ENCODE assay signal across 18 cellular contexts in the genomic region with DNA sequence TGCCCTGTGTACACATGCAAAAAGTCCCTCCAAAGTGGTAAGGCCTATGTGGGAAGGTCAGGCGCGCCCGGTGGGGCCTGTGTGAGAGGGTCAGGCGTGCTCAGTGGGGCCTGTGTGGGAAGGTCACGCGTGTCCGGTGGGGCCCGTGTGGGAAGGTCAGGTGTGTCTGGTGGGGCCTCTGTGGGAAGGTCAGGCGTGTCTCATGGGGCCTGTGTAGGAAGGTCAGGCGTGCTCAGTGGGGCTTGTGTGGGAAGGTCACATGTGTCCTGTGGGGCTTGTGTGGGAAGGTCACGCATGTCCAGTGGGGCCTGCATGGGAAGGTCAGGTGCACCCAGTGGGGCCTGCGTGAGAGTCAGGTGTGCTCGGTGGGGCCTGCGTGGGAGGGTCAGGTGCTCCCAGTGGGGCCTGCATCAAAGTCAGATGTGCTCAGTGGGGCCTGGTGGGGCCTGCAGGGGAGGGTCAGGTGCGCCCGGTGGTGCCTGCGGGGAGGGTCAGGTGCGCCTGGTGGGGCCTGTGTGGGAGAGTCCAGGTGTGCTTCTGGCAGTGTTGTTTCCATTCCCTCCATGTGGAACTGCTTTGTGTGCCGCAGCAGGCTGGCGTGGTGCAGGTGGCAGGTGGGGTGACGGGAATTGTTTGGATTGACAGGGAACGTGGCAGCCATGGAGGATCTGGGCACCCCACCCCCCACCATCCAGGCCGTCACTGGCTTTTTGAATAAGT. TPM values are rescaled to one million over a fixed set of nuclear protein-coding genes. Genes with fewer than 3 reads are reported as not detected.
DNase-seq lines count a peak whose midpoint lies in the region; ATAC-seq and TF ChIP-seq lines count a peak whose summit lies in the region.
"Had no signal": no experiment of that assay in that cellular context is flagged by ENCODE, and none has a peak within 500 bp of the region (broad histone marks: within the 10 kb centered on the region; RNA-seq: fewer than 3 reads in every experiment).

No MANE protein-coding gene starts in this region.

- ATAC-seq in stimulated activated effector memory CD8-positive, alpha-beta T cell treated with anti-CD3 and anti-CD28 coated beads, Interleukin-12 subunit alpha, Interleukin-12 subunit beta, amount 100 ng/mL, for 72 hours, result peak; percentile 28

- no peaks in the 10 kb centered on the region for H3K27me3 Mint-ChIP-seq in IgD-negative memory B cell

- H2AFZ ChIP-seq in mesenchymal stem cell (ENCODE audit: low read depth, low read length), result no peak overlapping the region

- no peak overlapping the region for H3K27ac ChIP-seq in mesenchymal stem cell (ENCODE audit: low read length, poor library complexity, severe bottlenecking)
- H3K27ac ChIP-seq: 22Rv1, RWPE1, SJSA1 had no signal

- no peak overlapping the region for H2AK5ac ChIP-seq in mesenchymal stem cell (ENCODE audit: low read length, severe bottlenecking)

- no peaks in the 10 kb centered on the region for H3K9me3 ChIP-seq in mesenchymal stem cell (ENCODE audit: control insufficient read depth, low read length)
- H3K9me3 ChIP-seq: SJSA1 had no signal

- H4K91ac ChIP-seq in mesenchymal stem cell (ENCODE audit: low read length), result no peak overlapping the region

- WGBS in mesenchymal stem cell, result 96% methylated on average over 23 of the region's 23 CpGs

- no peak overlapping the region for H3K9ac ChIP-seq in mesenchymal stem cell (ENCODE audit: low read length)

- no peaks in the 10 kb centered on the region for H3K9me3 Mint-ChIP-seq in IgD-negative memory B cell
- no peaks in the 10 kb centered on the region for H3K9me3 Mint-ChIP-seq in stimulated activated effector memory CD8-positive, alpha-beta T cell treated with anti-CD3 and anti-CD28 coated beads, Interleukin-12 subunit alpha, Interleukin-12 subunit beta, amount 100 ng/mL, for 72 hours

- DNase-seq in NCI-H1417 (lab: John Stamatoyannopoulos, UW) (peak in 2 of 3 experiments; percentile 22 to 57), NCI-H1417 treated with DMSO at 0.1 percent for 48 hours (lab: John Stamatoyannopoulos, UW) (no peak), mesenchymal stem cell (no peak), GM13976 (ENCODE audit: low spot score) (no peak), AG20443 (ENCODE audit: low spot score) (no peak), medulla oblongata (ENCODE audit: extremely low spot score) (no peak)
- no peak for DNase-seq in stimulated activated effector memory CD8-positive, alpha-beta T cell treated with anti-CD3 and anti-CD28 coated beads, Interleukin-12 subunit alpha, Interleukin-12 subunit beta, amount 100 ng/mL, for 72 hours (ENCODE audit: low spot score in 2 of 2)
- DNase-seq: DMS53, GOT3, KBM-7, NCI-H1092, NCI-H2029, NCI-H524 treated with DMSO at 0.1 percent for 48 hours had no signal

- H3K4ac ChIP-seq in mesenchymal stem cell (ENCODE audit: low read depth in 1 of 2, low read length in 2 of 2), result no peak overlapping the region

- peaks cover 10% of the 10 kb centered on the region for H3K36me3 Mint-ChIP-seq in IgD-negative memory B cell
- no peaks in the 10 kb centered on the region for H3K36me3 Mint-ChIP-seq in stimulated activated effector memory CD8-positive, alpha-beta T cell treated with anti-CD3 and anti-CD28 coated beads, Interleukin-12 subunit alpha, Interleukin-12 subunit beta, amount 100 ng/mL, for 72 hours

- no peaks in the 10 kb centered on the region for H3K27me3 ChIP-seq in mesenchymal stem cell (ENCODE audit: control insufficient read depth in 1 of 2, insufficient read depth in 1 of 2, low read length in 2 of 2)
- H3K27me3 ChIP-seq: SJSA1 had no signal

- TF ChIP-seq CTCF in GM13976 (IDR thresholded peaks at IDR 0.05; ENCODE audit: borderline replicate concordance, control extremely low read depth, extremely low read depth, insufficient read depth, missing control alignments), result no peak

- H2BK12ac ChIP-seq in mesenchymal stem cell (ENCODE audit: low read length in 2 of 2), result no peak overlapping the region

- H3K4me1 ChIP-seq in mesenchymal stem cell (ENCODE audit: control insufficient read depth, insufficient read depth, low read depth, low read length), result no peaks in the 10 kb centered on the region
- H3K4me1 ChIP-seq: SJSA1 had no signal

- no peak overlapping the region for H3K18ac ChIP-seq in mesenchymal stem cell (ENCODE audit: low read depth in 1 of 2, low read length in 2 of 2)

- no peak overlapping the region for H2BK5ac ChIP-seq in mesenchymal stem cell (ENCODE audit: low read depth, low read length, poor library complexity, severe bottlenecking)

- no peaks in the 10 kb centered on the region for H3K79me1 ChIP-seq in mesenchymal stem cell (replicated peaks; ENCODE audit: low read length, poor library complexity, severe bottlenecking)

- H3K4me1 Mint-ChIP-seq in IgD-negative memory B cell, result peaks cover 0 to 7% (median 5%) of the 10 kb centered on the region in 3 donors
- peaks cover 5% of the 10 kb centered on the region for H3K4me1 Mint-ChIP-seq in stimulated activated effector memory CD8-positive, alpha-beta T cell treated with anti-CD3 and anti-CD28 coated beads, Interleukin-12 subunit alpha, Interleukin-12 subunit beta, amount 100 ng/mL, for 72 hours
- H3K4me1 Mint-ChIP-seq: CD14-positive monocyte had no signal

- H2BK120ac ChIP-seq in mesenchymal stem cell (ENCODE audit: low read depth, low read length), result no peak overlapping the region

- H3K36me3 ChIP-seq in mesenchymal stem cell (ENCODE audit: control insufficient read depth in 1 of 2, insufficient read depth in 2 of 2, low read depth in 1 of 2, low read length in 2 of 2), result peaks cover 48 to 66% of the 10 kb centered on the region in 2 experiments
- H3K36me3 ChIP-seq: SJSA1 had no signal

- no peak overlapping the region for H3K23ac ChIP-seq in mesenchymal stem cell (ENCODE audit: low read length in 2 of 2)

- H3K14ac ChIP-seq in mesenchymal stem cell (ENCODE audit: low read length in 2 of 2), result no peak overlapping the region

- no peak overlapping the region for H3K4me3 ChIP-seq in mesenchymal stem cell (ENCODE audit: insufficient read depth in 1 of 2, low read depth in 1 of 2, low read length in 2 of 2)
- H3K4me3 ChIP-seq: SJSA1 had no signal

- in situ Hi-C loops in GM13976 (cut with MboI; ENCODE audit: low sequenced_read_pairs, unreplicated experiment), result loop anchor here (10.0 kb wide), 1 partner anchor 123 kb away; no protein-coding TSS in a partner anchor

- H3K27ac Mint-ChIP-seq in IgD-negative memory B cell, result peak overlapping the region in 2 of 3 donors; percentile 81 to 86
- H3K27ac Mint-ChIP-seq in stimulated activated effector memory CD8-positive, alpha-beta T cell treated with anti-CD3 and anti-CD28 coated beads, Interleukin-12 subunit alpha, Interleukin-12 subunit beta, amount 100 ng/mL, for 72 hours, result no peak overlapping the region
- H3K27ac Mint-ChIP-seq: CD14-positive monocyte had no signal

- no peak overlapping the region for H3K4me3 Mint-ChIP-seq in IgD-negative memory B cell
- no peak overlapping the region for H3K4me3 Mint-ChIP-seq in stimulated activated effector memory CD8-positive, alpha-beta T cell treated with anti-CD3 and anti-CD28 coated beads, Interleukin-12 subunit alpha, Interleukin-12 subunit beta, amount 100 ng/mL, for 72 hours
- H3K4me3 Mint-ChIP-seq: CD14-positive monocyte had no signal

- H3K4me2 ChIP-seq in mesenchymal stem cell (ENCODE audit: low read length, poor library complexity, severe bottlenecking), result no peak overlapping the region

- H2BK15ac ChIP-seq in mesenchymal stem cell (ENCODE audit: low read depth, poor library complexity, severe bottlenecking), result no peak overlapping the region

- peak overlapping the region; percentile 78 for H4K8ac ChIP-seq in mesenchymal stem cell (ENCODE audit: low read length)

RNA-seq across cellular contexts. Expression of a gene that starts 15.4 kb away (rescaled TPM):
- polyA plus RNA-seq in IgD-negative memory B cell, result 14.5 TPM
- 12.1 TPM for polyA plus RNA-seq in mesenchymal stem cell (2013, experiment 1 of 2)
- polyA plus RNA-seq in mesenchymal stem cell (2013, experiment 2 of 2), result 13.3 TPM

RNA-seq across cellular contexts. Expression of a gene that starts 39.6 kb away (rescaled TPM):
- polyA plus RNA-seq in IgD-negative memory B cell, result 4.0 TPM
- 6.6 TPM for polyA plus RNA-seq in mesenchymal stem cell (2013, experiment 1 of 2)
- polyA plus RNA-seq in mesenchymal stem cell (2013, experiment 2 of 2), result 7.0 TPM

RNA-seq across cellular contexts. Expression of a gene that starts 49.6 kb away (rescaled TPM):
- polyA plus RNA-seq in IgD-negative memory B cell, result 9.0 TPM
- polyA plus RNA-seq in mesenchymal stem cell (2013, experiment 1 of 2), result 9.8 TPM
- polyA plus RNA-seq in mesenchymal stem cell (2013, experiment 2 of 2), result 9.5 TPM

Comparison
In these comparisons a context has a peak if more than half of its experiments do, and no peak if none do; other contexts are left out.
1. DNase-seq: peak in NCI-H1417 (2 of 3); none in NCI-H1417 treated with DMSO at 0.1 percent for 48 hours (single experiment), mesenchymal stem cell (single experiment), stimulated activated effector memory CD8-positive, alpha-beta T cell treated with anti-CD3 and anti-CD28 coated beads, Interleukin-12 subunit alpha, Interleukin-12 subunit beta, amount 100 ng/mL, for 72 hours (0 of 2), GM13976 (single experiment), AG20443 (single experiment) and medulla oblongata (single experiment).